ENCODE assay signal across 10 cellular contexts in genomic region chr2:66445781-66446177, GRCh38. TPM values are rescaled to one million over a fixed set of nuclear protein-coding genes. Genes with fewer than 3 reads are reported as not detected.
DNase-seq lines count a peak whose midpoint lies in the region; ATAC-seq and TF ChIP-seq lines count a peak whose summit lies in the region.
"Had no signal": no experiment of that assay in that cellular context is flagged by ENCODE, and none has a peak within 500 bp of the region (broad histone marks: within the 10 kb centered on the region; RNA-seq: fewer than 3 reads in every experiment).

No MANE protein-coding gene starts in this region.

- no TSS peak for BruUV-seq in PC-9 (replicated peaks; lab: Mats Ljungman, UMichigan)

- peak; percentile 47 for DNase-seq in AG10803 (ENCODE audit: low read depth)
- DNase-seq in astrocyte of the spinal cord (ENCODE audit: low read depth, low spot score) = peak; percentile 64
- DNase-seq in right cardiac atrium = peak in 2 of 3 donors; percentile 60 to 71
- DNase-seq in PC-9 = no peak
- DNase-seq in stimulated activated effector memory CD8-positive, alpha-beta T cell treated with anti-CD3 and anti-CD28 coated beads, Interleukin-12 subunit alpha, Interleukin-12 subunit beta, amount 100 ng/mL, for 72 hours (ENCODE audit: low spot score in 2 of 2) = no peak
- DNase-seq in DMS79 (lab: John Stamatoyannopoulos, UW) = no peak
- DNase-seq: activated effector memory CD4-positive, alpha-beta T cell treated with Interleukin-2 at 50 U/mL for 16 hours; CD4-positive, CD25-positive, alpha-beta regulatory T cell had no signal

- H3K9me2 ChIP-seq in PC-9 (ENCODE audit: insufficient read depth) = no peaks in the 10 kb centered on the region

- no peak overlapping the region for H3K4me3 Mint-ChIP-seq in stimulated activated effector memory CD8-positive, alpha-beta T cell treated with anti-CD3 and anti-CD28 coated beads, Interleukin-12 subunit alpha, Interleukin-12 subunit beta, amount 100 ng/mL, for 72 hours
- H3K4me3 Mint-ChIP-seq in stimulated activated memory B cell treated with anti-CD40 and anti-IgM and Interleukin-4, amounts not matched to agents 10 μg/mL and 1 μg/mL and 100 μg/mL, for 72 hours = no peak overlapping the region
- H3K4me3 Mint-ChIP-seq: CD4-positive, CD25-positive, alpha-beta regulatory T cell had no signal

- H3K27me3 Mint-ChIP-seq in stimulated activated memory B cell treated with anti-CD40 and anti-IgM and Interleukin-4, amounts not matched to agents 10 μg/mL and 1 μg/mL and 100 μg/mL, for 72 hours = peaks cover 60% of the 10 kb centered on the region

- POLR2A ChIA-PET in PC-9 (lab: Charles Lee; ENCODE audit: unreplicated experiment) = no interaction called here

- intact Hi-C loops in right cardiac atrium (cut with DNase I) = no loop called here
- intact Hi-C loops in PC-9 (cut with micrococcal nuclease; ENCODE audit: unreplicated experiment) = no loop called here

- H3K9me3 Mint-ChIP-seq in stimulated activated effector memory CD8-positive, alpha-beta T cell treated with anti-CD3 and anti-CD28 coated beads, Interleukin-12 subunit alpha, Interleukin-12 subunit beta, amount 100 ng/mL, for 72 hours = peaks cover 3% of the 10 kb centered on the region
- no peaks in the 10 kb centered on the region for H3K9me3 Mint-ChIP-seq in stimulated activated memory B cell treated with anti-CD40 and anti-IgM and Interleukin-4, amounts not matched to agents 10 μg/mL and 1 μg/mL and 100 μg/mL, for 72 hours

- H3K4me3 ChIP-seq in AG10803 (ENCODE audit: low read length) = peak overlapping the region; percentile 88
- H3K4me3 ChIP-seq in astrocyte of the spinal cord (ENCODE audit: low read depth, low read length) = peak overlapping the region; percentile 44
- peak overlapping the region; percentile 12 for H3K4me3 ChIP-seq in right cardiac atrium (ENCODE audit: low read length)
- H3K4me3 ChIP-seq in parathyroid adenoma (ENCODE audit: low read depth, low read length) = no peak overlapping the region
- H3K4me3 ChIP-seq in PC-9 = no peak overlapping the region

- H3K36me3 ChIP-seq in parathyroid adenoma (ENCODE audit: control insufficient read depth, insufficient read depth, low read length) (no peaks in the 10 kb centered on the region), PC-9 (ENCODE audit: low read depth) (no peaks in the 10 kb centered on the region)

- H3K4me1 Mint-ChIP-seq in stimulated activated effector memory CD8-positive, alpha-beta T cell treated with anti-CD3 and anti-CD28 coated beads, Interleukin-12 subunit alpha, Interleukin-12 subunit beta, amount 100 ng/mL, for 72 hours = no peaks in the 10 kb centered on the region
- no peaks in the 10 kb centered on the region for H3K4me1 Mint-ChIP-seq in stimulated activated memory B cell treated with anti-CD40 and anti-IgM and Interleukin-4, amounts not matched to agents 10 μg/mL and 1 μg/mL and 100 μg/mL, for 72 hours
- H3K4me1 Mint-ChIP-seq: CD4-positive, CD25-positive, alpha-beta regulatory T cell had no signal

- H3K79me2 ChIP-seq in parathyroid adenoma = peaks cover 19% of the 10 kb centered on the region
- no peaks in the 10 kb centered on the region for H3K79me2 ChIP-seq in PC-9 (ENCODE audit: low read depth)

- H3K27ac Mint-ChIP-seq in stimulated activated effector memory CD8-positive, alpha-beta T cell treated with anti-CD3 and anti-CD28 coated beads, Interleukin-12 subunit alpha, Interleukin-12 subunit beta, amount 100 ng/mL, for 72 hours = no peak overlapping the region
- no peak overlapping the region for H3K27ac Mint-ChIP-seq in stimulated activated memory B cell treated with anti-CD40 and anti-IgM and Interleukin-4, amounts not matched to agents 10 μg/mL and 1 μg/mL and 100 μg/mL, for 72 hours
- H3K27ac Mint-ChIP-seq: CD4-positive, CD25-positive, alpha-beta regulatory T cell had no signal

- in situ Hi-C loops in astrocyte of the spinal cord (cut with HindIII; ENCODE audit: low sequenced_read_pairs) = loop anchor here (25.0 kb wide), 1 partner anchor 117 kb away; no protein-coding TSS in a partner anchor

- CTCF ChIA-PET in PC-9 (lab: Charles Lee) = no interaction called here

- no peak overlapping the region for H2AFZ ChIP-seq in parathyroid adenoma
- no peak overlapping the region for H2AFZ ChIP-seq in PC-9

- H3K9ac ChIP-seq in parathyroid adenoma = no peak overlapping the region

- peak; percentile 77 to 83 for ATAC-seq in right cardiac atrium
- no peak for ATAC-seq in stimulated activated effector memory CD8-positive, alpha-beta T cell treated with anti-CD3 and anti-CD28 coated beads, Interleukin-12 subunit alpha, Interleukin-12 subunit beta, amount 100 ng/mL, for 72 hours
- no peak for ATAC-seq in stimulated activated memory B cell treated with anti-CD40 and anti-IgM and Interleukin-4, amounts not matched to agents 10 μg/mL and 1 μg/mL and 100 μg/mL, for 72 hours

- H3K4me2 ChIP-seq in parathyroid adenoma (ENCODE audit: low read length) (no peak overlapping the region), PC-9 (no peak overlapping the region)

- H3K4me1 ChIP-seq in right cardiac atrium (ENCODE audit: control insufficient read depth, insufficient read depth, low read length) (no peaks in the 10 kb centered on the region), parathyroid adenoma (no peaks in the 10 kb centered on the region), PC-9 (replicated peaks; ENCODE audit: insufficient read depth) (no peaks in the 10 kb centered on the region)

- TF ChIP-seq CTCF in AG10803 (conservative IDR thresholded peaks at IDR 0.05; ENCODE audit: low read length) (no peak), astrocyte of the spinal cord (IDR thresholded peaks at IDR 0.05; ENCODE audit: low read depth, low read length) (peak; percentile 33), parathyroid adenoma (IDR thresholded peaks at IDR 0.05) (no peak), PC-9 (conservative IDR thresholded peaks at IDR 0.05) (no peak)

- WGBS in right cardiac atrium = 22% methylated on average over 25 of the region's 25 CpGs

- no peaks in the 10 kb centered on the region for H3K36me3 Mint-ChIP-seq in stimulated activated effector memory CD8-positive, alpha-beta T cell treated with anti-CD3 and anti-CD28 coated beads, Interleukin-12 subunit alpha, Interleukin-12 subunit beta, amount 100 ng/mL, for 72 hours
- H3K36me3 Mint-ChIP-seq in stimulated activated memory B cell treated with anti-CD40 and anti-IgM and Interleukin-4, amounts not matched to agents 10 μg/mL and 1 μg/mL and 100 μg/mL, for 72 hours = no peaks in the 10 kb centered on the region
- H3K36me3 Mint-ChIP-seq: CD4-positive, CD25-positive, alpha-beta regulatory T cell had no signal

- no peaks in the 10 kb centered on the region for H3K9me3 ChIP-seq in right cardiac atrium (ENCODE audit: control insufficient read depth, low read length)
- H3K9me3 ChIP-seq in parathyroid adenoma (ENCODE audit: control insufficient read depth, low read length) = no peaks in the 10 kb centered on the region
- H3K9me3 ChIP-seq in PC-9 (ENCODE audit: insufficient read depth, low read depth) = no peaks in the 10 kb centered on the region

- H4K20me1 ChIP-seq in PC-9 (ENCODE audit: insufficient read depth) = no peaks in the 10 kb centered on the region

- no peaks in the 10 kb centered on the region for H3F3A ChIP-seq in PC-9 (ENCODE audit: insufficient read depth, low read depth)

- H3K27me3 ChIP-seq in right cardiac atrium (ENCODE audit: control insufficient read depth, insufficient read depth) (no peaks in the 10 kb centered on the region), parathyroid adenoma (ENCODE audit: control insufficient read depth, insufficient read depth, low read length) (no peaks in the 10 kb centered on the region), PC-9 (ENCODE audit: insufficient read depth, low read depth) (no peaks in the 10 kb centered on the region)

- H3K27ac ChIP-seq in right cardiac atrium (ENCODE audit: low read length) (peak overlapping the region; percentile 54), parathyroid adenoma (peak overlapping the region; percentile 39), PC-9 (no peak overlapping the region)

RNA-seq across cellular contexts. Expression of gene MEIS1, which starts 10.9 kb away (rescaled TPM):
- total RNA-seq in right cardiac atrium (10 to 100 TPM; 20.4 to 41.2 (median 33.6) TPM), PC-9 (2021) (5.4 and 9.1 TPM in 2 replicates)
- polyA plus RNA-seq in right cardiac atrium = 16.9 TPM
- polyA plus RNA-seq: CD4-positive, CD25-positive, alpha-beta regulatory T cell had no signal

Comparison
In these comparisons a context has a peak if more than half of its experiments do, and no peak if none do; other contexts are left out.
1. DNase-seq: peak in AG10803 (single experiment), astrocyte of the spinal cord (single experiment) and right cardiac atrium (2 of 3); none in PC-9 (0 of 2), stimulated activated effector memory CD8-positive, alpha-beta T cell treated with anti-CD3 and anti-CD28 coated beads, Interleukin-12 subunit alpha, Interleukin-12 subunit beta, amount 100 ng/mL, for 72 hours (0 of 2) and DMS79 (single experiment).
2. H3K4me3 ChIP-seq: peak in AG10803 (single experiment), astrocyte of the spinal cord (single experiment) and right cardiac atrium (single experiment); none in parathyroid adenoma (single experiment) and PC-9 (single experiment).
3. ATAC-seq: peak in right cardiac atrium (2 of 2); none in stimulated activated effector memory CD8-positive, alpha-beta T cell treated with anti-CD3 and anti-CD28 coated beads, Interleukin-12 subunit alpha, Interleukin-12 subunit beta, amount 100 ng/mL, for 72 hours (single experiment) and stimulated activated memory B cell treated with anti-CD40 and anti-IgM and Interleukin-4, amounts not matched to agents 10 μg/mL and 1 μg/mL and 100 μg/mL, for 72 hours (single experiment).